ENCODE assay signal across 8 cellular contexts in the genomic region with DNA sequence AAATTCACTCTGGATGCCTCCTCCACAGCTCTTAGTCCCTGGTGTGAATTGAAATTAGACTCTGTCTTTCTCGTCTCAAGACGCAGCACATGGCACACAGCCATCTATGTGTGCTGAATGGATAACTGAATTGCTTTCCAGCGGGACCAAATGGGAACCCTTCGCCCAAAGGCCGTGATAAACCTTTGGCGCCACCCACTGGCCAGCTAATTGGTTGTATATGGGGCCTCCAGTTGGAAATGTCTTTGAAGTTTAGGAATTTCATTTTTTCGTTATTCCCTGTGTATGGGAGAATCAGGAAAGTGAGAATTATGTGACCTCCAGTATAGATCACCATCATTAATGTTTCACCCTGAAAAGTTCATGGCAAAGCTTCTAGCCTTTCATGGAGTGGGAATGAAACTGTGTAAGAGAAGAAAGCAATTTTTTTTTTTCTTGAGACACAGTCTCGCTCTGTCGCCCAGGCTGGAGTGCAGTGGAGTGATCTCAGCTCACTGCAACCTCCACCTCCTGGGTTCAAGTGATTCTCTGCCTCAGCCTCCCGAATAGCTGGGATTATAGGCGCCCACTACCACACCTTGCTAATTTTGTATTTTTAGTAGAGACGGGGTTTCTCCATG. TPM values are rescaled to one million over a fixed set of nuclear protein-coding genes. Genes with fewer than 3 reads are reported as not detected.
A peak's percentile ranks its signal among the peaks of the same experiment; 100 is the strongest.
DNase-seq lines count a peak whose midpoint lies in the region; ATAC-seq lines count a peak whose summit lies in the region.

No MANE protein-coding gene starts in this region.

- no peaks in the 10 kb centered on the region for H3K36me3 ChIP-seq in CD4-positive, CD25-positive, alpha-beta regulatory T cell (ENCODE audit: control insufficient read depth, insufficient read depth, low read length)

- H3K27ac ChIP-seq in CD4-positive, CD25-positive, alpha-beta regulatory T cell (ENCODE audit: insufficient read depth, low read length, poor library complexity, severe bottlenecking), result no peak overlapping the region

- H3K27me3 ChIP-seq in CD4-positive, CD25-positive, alpha-beta regulatory T cell (ENCODE audit: control insufficient read depth, insufficient read depth, low read length), result no peaks in the 10 kb centered on the region

- no peak overlapping the region for H3K4me3 ChIP-seq in CD4-positive, CD25-positive, alpha-beta regulatory T cell (ENCODE audit: low read depth, low read length)

- H3K9me3 ChIP-seq in CD4-positive, CD25-positive, alpha-beta regulatory T cell (ENCODE audit: control insufficient read depth in 2 of 2, low read length in 2 of 2), result no peaks in the 10 kb centered on the region

- H3K4me1 ChIP-seq in CD4-positive, CD25-positive, alpha-beta regulatory T cell (ENCODE audit: control insufficient read depth, insufficient read depth, low read length, poor library complexity, severe bottlenecking), result no peaks in the 10 kb centered on the region

- peaks cover 3 to 8% (median 4%) of the 10 kb centered on the region in 4 donors for H3K4me1 Mint-ChIP-seq in CD4-positive, CD25-positive, alpha-beta regulatory T cell
- H3K4me1 Mint-ChIP-seq in naive B cell, result peaks cover 0 to 6% (median 5%) of the 10 kb centered on the region in 3 donors

- no peak overlapping the region for H3K4me3 Mint-ChIP-seq in CD4-positive, CD25-positive, alpha-beta regulatory T cell
- peak overlapping the region in 1 of 8 donors; percentile 4 for H3K4me3 Mint-ChIP-seq in naive B cell

- peak; percentile 55 to 57 (median 56) for DNase-seq in CD4-positive, CD25-positive, alpha-beta regulatory T cell
- peak; percentile 68 for DNase-seq in HT1080 (ENCODE audit: low read depth)
- peak; percentile 18 for DNase-seq in NOMO-1 treated with DMSO at 0.1 percent for 48 hours (lab: John Stamatoyannopoulos, UW; ENCODE audit: unreplicated experiment)
- DNase-seq in activated T-cell treated with anti-CD3 and anti-CD28 coated beads for 48 hours (ENCODE audit: low read depth), result peak; percentile 51
- DNase-seq in naive B cell, result peak; percentile 42
- peak; percentile 28 to 58 for DNase-seq in stimulated activated CD8-positive, alpha-beta memory T cell treated with anti-CD3 and anti-CD28 coated beads, Interleukin-7, amount 100 ng/mL, for 1 hour (ENCODE audit: low read depth in 2 of 2)

- peak overlapping the region in 1 of 3 donors; percentile 48 for H3K27ac Mint-ChIP-seq in CD4-positive, CD25-positive, alpha-beta regulatory T cell
- H3K27ac Mint-ChIP-seq in naive B cell, result peak overlapping the region in 1 of 6 donors; percentile 82

- no peaks in the 10 kb centered on the region for H3K27me3 Mint-ChIP-seq in CD4-positive, CD25-positive, alpha-beta regulatory T cell
- no peaks in the 10 kb centered on the region for H3K27me3 Mint-ChIP-seq in naive B cell

- H3K9me3 Mint-ChIP-seq in CD4-positive, CD25-positive, alpha-beta regulatory T cell, result no peaks in the 10 kb centered on the region
- no peaks in the 10 kb centered on the region for H3K9me3 Mint-ChIP-seq in naive B cell

- no peaks in the 10 kb centered on the region for H3K36me3 Mint-ChIP-seq in CD4-positive, CD25-positive, alpha-beta regulatory T cell
- H3K36me3 Mint-ChIP-seq in naive B cell, result no peaks in the 10 kb centered on the region

- ATAC-seq in CD4-positive, CD25-positive, alpha-beta regulatory T cell (ENCODE audit: low read depth in 2 of 2), result peak; percentile 40 to 52
- ATAC-seq in esophagus mucosa, result peak; percentile 73
- ATAC-seq in naive B cell (ENCODE audit: low read depth in 2 of 2), result peak; percentile 63 to 81
- no peak for ATAC-seq in GM19455 (IDR thresholded peaks at IDR 0.05; ENCODE audit: unreplicated experiment)

RNA-seq across cellular contexts. Expression of a gene that starts 9.8 kb away (rescaled TPM):
- 653 TPM for total RNA-seq in CD4-positive, CD25-positive, alpha-beta regulatory T cell
- polyA plus RNA-seq in CD4-positive, CD25-positive, alpha-beta regulatory T cell, result 100 to 1,000 TPM; 331 to 414 (median 372) TPM
- 341 and 404 TPM in 2 replicates for total RNA-seq in HT1080 (2014; rRNA removed; shearing (Covaris generic))
- 836 and 933 TPM in 2 replicates for polyA plus RNA-seq in HT1080 (2015; cell fraction: cytosol; rRNA removed)
- polyA plus RNA-seq in HT1080 (2015; cell fraction: nucleus; rRNA removed), result 1,641 and 1,979 TPM in 2 replicates
- total RNA-seq in esophagus mucosa, result 192 TPM
- polyA plus RNA-seq in naive B cell (ENCODE audit: low read depth in 6 of 6), result 100 to 1,000 TPM; 133 to 338 (median 304) TPM

RNA-seq across cellular contexts. Expression of a gene that starts 43.0 kb away (rescaled TPM):
- 66.7 TPM for total RNA-seq in CD4-positive, CD25-positive, alpha-beta regulatory T cell
- 10 to 100 TPM; 13.0 to 19.8 (median 18.0) TPM for polyA plus RNA-seq in CD4-positive, CD25-positive, alpha-beta regulatory T cell
- total RNA-seq in HT1080 (2014; rRNA removed; shearing (Covaris generic)), result 18.7 and 21.6 TPM in 2 replicates
- 16.9 and 17.0 TPM in 2 replicates for polyA plus RNA-seq in HT1080 (2015; cell fraction: cytosol; rRNA removed)
- polyA plus RNA-seq in HT1080 (2015; cell fraction: nucleus; rRNA removed), result 20.7 and 21.7 TPM in 2 replicates
- total RNA-seq in esophagus mucosa, result 26.5 TPM
- polyA plus RNA-seq in naive B cell (ENCODE audit: low read depth in 6 of 6), result 10 to 100 TPM; 11.2 to 23.1 (median 17.3) TPM

Comparison
In these comparisons a context has a peak if more than half of its experiments do, and no peak if none do; other contexts are left out.
1. DNase-seq: peak in every context shown above with its lines; median percentile 68 in HT1080; 56 in CD4-positive, CD25-positive, alpha-beta regulatory T cell; 51 in activated T-cell treated with anti-CD3 and anti-CD28 coated beads for 48 hours; 43 in stimulated activated CD8-positive, alpha-beta memory T cell treated with anti-CD3 and anti-CD28 coated beads, Interleukin-7, amount 100 ng/mL, for 1 hour; 42 in naive B cell; 18 in NOMO-1 treated with DMSO at 0.1 percent for 48 hours.